ENCODE assay signal across 17 cellular contexts in genomic region chr10:97019213-97019844, GRCh38.
DNase-seq lines count a peak whose midpoint lies in the region; ATAC-seq and TF ChIP-seq lines count a peak whose summit lies in the region.
"Had no signal": no experiment of that assay in that cellular context is flagged by ENCODE, and none has a peak within 500 bp of the region (broad histone marks: within the 10 kb centered on the region; RNA-seq: fewer than 3 reads in every experiment).

No MANE protein-coding gene starts in this region.

- no peaks in the 10 kb centered on the region for H4K20me1 ChIP-seq in osteoblast (ENCODE audit: insufficient read depth, low read length)

- peaks cover 2% of the 10 kb centered on the region for H3K4me1 Mint-ChIP-seq in T-helper 17 cell

- H3K4me3 Mint-ChIP-seq in T-helper 17 cell, result no peak overlapping the region
- H3K4me3 Mint-ChIP-seq: B cell; CD14-positive monocyte; CD8-positive, alpha-beta T cell had no signal

- H3K9me3 ChIP-seq in heart left ventricle (no peaks in the 10 kb centered on the region), T-helper 17 cell (ENCODE audit: control insufficient read depth, low read length, poor library complexity, severe bottlenecking) (no peaks in the 10 kb centered on the region), osteoblast (ENCODE audit: low read depth, low read length) (no peaks in the 10 kb centered on the region), mucosa of descending colon (no peaks in the 10 kb centered on the region)

- no peak overlapping the region for H3K4me2 ChIP-seq in osteoblast (ENCODE audit: insufficient read depth, low read length)

- H3K36me3 Mint-ChIP-seq in T-helper 17 cell (ENCODE audit: low read depth), result no peaks in the 10 kb centered on the region
- H3K36me3 Mint-ChIP-seq: CD14-positive monocyte; CD8-positive, alpha-beta T cell had no signal

- H3K79me2 ChIP-seq in osteoblast (ENCODE audit: insufficient read depth, low read length), result no peaks in the 10 kb centered on the region

- 90 to 96% (median 91%) methylated on average over 8 to 12 of the region's 12 CpGs for WGBS in heart left ventricle, 4 donors

- DNase-seq in cardiac septum (ENCODE audit: low spot score), result peak; percentile 70
- no peak for DNase-seq in heart left ventricle
- no peak for DNase-seq in T-helper 17 cell
- peak; percentile 29 for DNase-seq in osteoblast (ENCODE audit: insufficient read length, low spot score, missing footprints)
- DNase-seq in NCI-H2171 treated with DMSO at 0.1 percent for 48 hours (lab: John Stamatoyannopoulos, UW), result no peak
- DNase-seq in mesenteric fat pad (ENCODE audit: low spot score), result no peak
- DNase-seq in mucosa of descending colon, result no peak
- DNase-seq: CD8-positive, alpha-beta T cell; COR-L47; DMS153; DMS79 treated with DMSO at 0.1 percent for 48 hours; EL; GM23248 had no signal

- no peak for TF ChIP-seq CTCF in heart left ventricle (IDR thresholded peaks at IDR 0.05)
- TF ChIP-seq CTCF in osteoblast (IDR thresholded peaks at IDR 0.05; ENCODE audit: extremely low read depth, low read depth, low read length), result no peak
- no peak for TF ChIP-seq CTCF in mucosa of descending colon (IDR thresholded peaks at IDR 0.05)

- intact Hi-C loops in cardiac septum (cut with DNase I), result no loop called here
- intact Hi-C loops in heart left ventricle (cut with DNase I), result no loop called here
- intact Hi-C loops in mucosa of descending colon (cut with DNase I, micrococcal nuclease), result no loop called here

- H3K27ac ChIP-seq in heart left ventricle, result no peak overlapping the region
- H3K27ac ChIP-seq in osteoblast (ENCODE audit: low read depth, low read length), result no peak overlapping the region
- H3K27ac ChIP-seq: GM23248, HL-60 had no signal

- peak overlapping the region; percentile 19 for H3K27ac Mint-ChIP-seq in T-helper 17 cell
- H3K27ac Mint-ChIP-seq: B cell; CD8-positive, alpha-beta T cell had no signal

- no peaks in the 10 kb centered on the region for H3K27me3 Mint-ChIP-seq in T-helper 17 cell

- H3K36me3 ChIP-seq in heart left ventricle, result no peaks in the 10 kb centered on the region
- H3K36me3 ChIP-seq in osteoblast (ENCODE audit: insufficient read depth, low read length), result no peaks in the 10 kb centered on the region
- H3K36me3 ChIP-seq in mucosa of descending colon (ENCODE audit: low read depth), result no peaks in the 10 kb centered on the region

- no peaks in the 10 kb centered on the region for H3K27me3 ChIP-seq in heart left ventricle
- H3K27me3 ChIP-seq in osteoblast (ENCODE audit: insufficient read depth, low read length), result no peaks in the 10 kb centered on the region

- ATAC-seq in heart left ventricle (no peak), T-helper 17 cell (no peak), mucosa of descending colon (no peak)
- ATAC-seq: CD8-positive, alpha-beta T cell; HCT116 had no signal

- no peak for TF ChIP-seq POLR2A in heart left ventricle (IDR thresholded peaks at IDR 0.05)

- no peak overlapping the region for H2AFZ ChIP-seq in osteoblast (ENCODE audit: low read length)
- H2AFZ ChIP-seq: GM23248 had no signal

- H3K4me1 ChIP-seq in heart left ventricle, result peaks cover 0 to 30% (median 17%) of the 10 kb centered on the region in 12 donors
- H3K4me1 ChIP-seq in osteoblast (ENCODE audit: insufficient read depth, low read length), result peaks cover 20% of the 10 kb centered on the region
- no peaks in the 10 kb centered on the region for H3K4me1 ChIP-seq in mucosa of descending colon (ENCODE audit: low read depth)

- H3K4me3 ChIP-seq in heart left ventricle (no peak overlapping the region), osteoblast (ENCODE audit: insufficient read depth, low read length) (no peak overlapping the region), mucosa of descending colon (no peak overlapping the region)
- H3K4me3 ChIP-seq: GM23248 had no signal

Comparison
In these comparisons a context has a peak if more than half of its experiments do, and no peak if none do; other contexts are left out.
1. DNase-seq: peak in cardiac septum (single experiment) and osteoblast (single experiment); none in heart left ventricle (0 of 5), T-helper 17 cell (0 of 3), NCI-H2171 treated with DMSO at 0.1 percent for 48 hours (single experiment), mesenteric fat pad (single experiment) and mucosa of descending colon (0 of 3).